ENCODE assay signal across 13 cellular contexts in the genomic region with DNA sequence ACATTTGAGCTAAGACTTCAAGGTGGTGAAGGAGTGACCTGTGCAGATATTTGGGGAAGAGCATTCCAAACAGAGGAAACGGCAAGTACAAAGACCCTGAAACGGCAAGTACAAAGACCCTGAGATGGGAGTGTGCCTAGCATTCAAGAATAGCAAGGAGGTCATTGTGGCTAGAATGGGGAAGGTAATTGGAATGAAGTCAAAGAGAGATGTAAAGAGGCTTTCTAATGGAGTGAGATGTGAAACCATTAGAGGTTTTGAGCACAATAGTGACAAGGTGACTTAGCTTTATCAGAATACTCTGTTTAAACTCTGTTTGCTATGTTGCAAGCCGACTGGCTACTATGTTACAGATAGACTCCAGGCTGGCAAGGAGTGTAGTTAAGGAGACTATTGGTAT.
"Had no signal": no experiment of that assay in that cellular context is flagged by ENCODE, and none has a peak within 500 bp of the region (broad histone marks: within the 10 kb centered on the region; RNA-seq: fewer than 3 reads in every experiment).

No MANE protein-coding gene starts in this region.

- H3K9me3 Mint-ChIP-seq: activated CD4-positive, alpha-beta T cell treated with anti-CD3 and anti-CD28 coated beads, Interleukin-2, amount 10 ng/mL, durations not matched to agents 24 days and 14 days; activated naive CD4-positive, alpha-beta T cell treated with anti-CD3 and anti-CD28 coated beads, Interleukin-2, amount 10 ng/mL, durations not matched to agents 7 days and 5 days; activated T-helper 2 cell treated with anti-CD3 and anti-CD28 coated beads, Interferon-gamma antibody, Interleukin-2, Interleukin-4, amounts not matched to agents 10 μg/mL and 5 μg/mL and 100 μg/mL, durations not matched to agents 14 hours and 24 hours and 36 hours had no signal

- H3K9me3 ChIP-seq: colonic mucosa, thyroid gland had no signal

- H3K27ac ChIP-seq: colonic mucosa, epithelial cell of prostate, hepatocyte, skin epidermis, thyroid gland, WERI-Rb-1 had no signal

- H3K27me3 Mint-ChIP-seq: activated CD4-positive, alpha-beta T cell treated with anti-CD3 and anti-CD28 coated beads, Interleukin-2, amount 10 ng/mL, durations not matched to agents 24 days and 14 days; activated naive CD4-positive, alpha-beta T cell treated with anti-CD3 and anti-CD28 coated beads, Interleukin-2, amount 10 ng/mL, durations not matched to agents 7 days and 5 days had no signal

- H3K27ac Mint-ChIP-seq: activated CD4-positive, alpha-beta T cell treated with anti-CD3 and anti-CD28 coated beads, Interleukin-2, amount 10 ng/mL, durations not matched to agents 24 days and 14 days; activated naive CD4-positive, alpha-beta T cell treated with anti-CD3 and anti-CD28 coated beads, Interleukin-2, amount 10 ng/mL, durations not matched to agents 7 days and 5 days; activated T-helper 2 cell treated with anti-CD3 and anti-CD28 coated beads, Interferon-gamma antibody, Interleukin-2, Interleukin-4, amounts not matched to agents 10 μg/mL and 5 μg/mL and 100 μg/mL, durations not matched to agents 14 hours and 24 hours and 36 hours had no signal

- H3K27me3 ChIP-seq: colonic mucosa, hepatocyte, thyroid gland had no signal

- H3K4me3 Mint-ChIP-seq: activated CD4-positive, alpha-beta T cell treated with anti-CD3 and anti-CD28 coated beads, Interleukin-2, amount 10 ng/mL, durations not matched to agents 24 days and 14 days; activated naive CD4-positive, alpha-beta T cell treated with anti-CD3 and anti-CD28 coated beads, Interleukin-2, amount 10 ng/mL, durations not matched to agents 7 days and 5 days had no signal

- ATAC-seq: left ventricle myocardium superior had no signal

- H3K36me3 ChIP-seq: colonic mucosa, thyroid gland had no signal

- DNase-seq: activated CD4-positive, alpha-beta T cell treated with anti-CD3 and anti-CD28 coated beads, Interleukin-2, amount 10 ng/mL, durations not matched to agents 24 days and 14 days; activated CD8-positive, alpha-beta memory T cell treated with anti-CD3 and anti-CD28 coated beads for 24 hours; activated naive CD4-positive, alpha-beta T cell treated with anti-CD3 and anti-CD28 coated beads, Interleukin-2, amount 10 ng/mL, durations not matched to agents 7 days and 5 days; colonic mucosa; effector CD8-positive, alpha-beta T cell; left ventricle myocardium superior; T1000; thyroid gland; WERI-Rb-1 had no signal

- H3K4me3 ChIP-seq: colonic mucosa, hepatocyte, skin epidermis, thyroid gland had no signal
